In genomic region chr16:16093625-16094332, GRCh38 we compare ENCODE assay signal across 16 cellular contexts.
A peak's percentile ranks its signal among the peaks of the same experiment; 100 is the strongest.
DNase-seq lines count a peak whose midpoint lies in the region; ATAC-seq and TF ChIP-seq lines count a peak whose summit lies in the region.
"Had no signal": no experiment of that assay in that cellular context is flagged by ENCODE, and none has a peak within 500 bp of the region (broad histone marks: within the 10 kb centered on the region; RNA-seq: fewer than 3 reads in every experiment).

No MANE protein-coding gene starts in this region.

- H3K27ac Mint-ChIP-seq in CD4-positive, CD25-positive, alpha-beta regulatory T cell: peak overlapping the region in 2 of 3 donors; percentile 5 to 83
- peak overlapping the region; percentile 95 for H3K27ac Mint-ChIP-seq in WTC11
- H3K27ac Mint-ChIP-seq: activated naive CD8-positive, alpha-beta T cell; CD8-positive, alpha-beta memory T cell had no signal

- intact Hi-C loops in left lung (cut with DNase I): no loop called here
- intact Hi-C loops in sigmoid colon (cut with DNase I): no loop called here

- TF ChIP-seq EP300 in sigmoid colon (IDR thresholded peaks at IDR 0.05): no peak

- CTCF ChIA-PET in WTC11 (lab: Charles Lee): interaction anchor here (0.6 to 1.1 kb wide), 4 partner anchors 48 to 388 kb away, joined by 3 to 8 read pairs (median 4); no protein-coding TSS in a partner anchor

- H3K9me3 ChIP-seq in CD4-positive, CD25-positive, alpha-beta regulatory T cell (ENCODE audit: control insufficient read depth in 2 of 2, low read length in 2 of 2): no peaks in the 10 kb centered on the region
- H3K9me3 ChIP-seq in left lung (no peaks in the 10 kb centered on the region), sigmoid colon (no peaks in the 10 kb centered on the region), Peyer's patch (no peaks in the 10 kb centered on the region)
- H3K9me3 ChIP-seq: breast epithelium had no signal

- 88 to 93% methylated on average over 11 of the region's 11 CpGs for WGBS in sigmoid colon, 2 donors

- POLR2A ChIA-PET in WTC11 (lab: Charles Lee): no interaction called here

- no peak for ATAC-seq in CD4-positive, CD25-positive, alpha-beta regulatory T cell (ENCODE audit: low read depth in 2 of 2)
- ATAC-seq in WTC11 (no peak), left lung (peak; percentile 8), GM21367 (IDR thresholded peaks at IDR 0.05; ENCODE audit: unreplicated experiment) (no peak)

- TF ChIP-seq POLR2A in sigmoid colon (IDR thresholded peaks at IDR 0.05): no peak
- no peak for TF ChIP-seq POLR2A in Peyer's patch (IDR thresholded peaks at IDR 0.05)

- peaks cover 68% of the 10 kb centered on the region for H3K36me3 ChIP-seq in CD4-positive, CD25-positive, alpha-beta regulatory T cell (ENCODE audit: control insufficient read depth, insufficient read depth, low read length)
- H3K36me3 ChIP-seq in left lung (peaks cover 0 to 85% of the 10 kb centered on the region in 2 donors), sigmoid colon (peaks cover 0 to 30% (median 14%) of the 10 kb centered on the region in 4 donors), Peyer's patch (peaks cover 0 to 29% (median 0%) of the 10 kb centered on the region in 3 donors)
- H3K36me3 ChIP-seq: breast epithelium had no signal

- peaks cover 46% of the 10 kb centered on the region for H3K36me3 Mint-ChIP-seq in CD4-positive, CD25-positive, alpha-beta regulatory T cell
- H3K36me3 Mint-ChIP-seq in WTC11: peaks cover 55% of the 10 kb centered on the region

- no peak overlapping the region for H3K27ac ChIP-seq in CD4-positive, CD25-positive, alpha-beta regulatory T cell (ENCODE audit: insufficient read depth, low read length, poor library complexity, severe bottlenecking)
- H3K27ac ChIP-seq in left lung (no peak overlapping the region), sigmoid colon (peak overlapping the region; percentile 81 to 92 (median 86)), Peyer's patch (peak overlapping the region in 1 of 4 donors; percentile 7)

- H3K9me3 Mint-ChIP-seq in CD4-positive, CD25-positive, alpha-beta regulatory T cell: no peaks in the 10 kb centered on the region
- no peaks in the 10 kb centered on the region for H3K9me3 Mint-ChIP-seq in WTC11
- H3K9me3 Mint-ChIP-seq: CD8-positive, alpha-beta memory T cell; naive B cell had no signal

- DNase-seq in CD4-positive, CD25-positive, alpha-beta regulatory T cell: no peak
- no peak for DNase-seq in WTC11 (ENCODE audit: low spot score)
- no peak for DNase-seq in left lung
- no peak for DNase-seq in sigmoid colon
- no peak for DNase-seq in Peyer's patch
- DNase-seq in HK-2 (ENCODE audit: unreplicated experiment): no peak
- DNase-seq in SK-N-DZ (ENCODE audit: low spot score): no peak
- DNase-seq: activated CD4-positive, alpha-beta T cell treated with anti-CD3 and anti-CD28 coated beads, Interleukin-2, amount 50 U/mL, for 1 hour; CD8-positive, alpha-beta memory T cell; naive B cell; NCI-H187 treated with DMSO at 0.1 percent for 48 hours; stimulated activated CD4-positive, alpha-beta T cell treated with anti-CD3 and anti-CD28 coated beads, Interleukin-12 subunit alpha, Interleukin-12 subunit beta, amount 100 ng/mL, for 4 hours; trophoblast cell had no signal

- no peaks in the 10 kb centered on the region for H3K4me1 ChIP-seq in CD4-positive, CD25-positive, alpha-beta regulatory T cell (ENCODE audit: control insufficient read depth, insufficient read depth, low read length, poor library complexity, severe bottlenecking)
- H3K4me1 ChIP-seq in left lung (peaks cover 0 to 2% of the 10 kb centered on the region in 2 donors), sigmoid colon (peaks cover 0 to 81% (median 68%) of the 10 kb centered on the region in 4 donors), Peyer's patch (peaks cover 0 to 22% (median 0%) of the 10 kb centered on the region in 4 donors)
- H3K4me1 ChIP-seq: breast epithelium had no signal

- peaks cover 0 to 7% (median 3%) of the 10 kb centered on the region in 4 donors for H3K4me1 Mint-ChIP-seq in CD4-positive, CD25-positive, alpha-beta regulatory T cell
- peaks cover 5% of the 10 kb centered on the region for H3K4me1 Mint-ChIP-seq in WTC11

- TF ChIP-seq CTCF in WTC11 (IDR thresholded peaks at IDR 0.05): no peak
- no peak for TF ChIP-seq CTCF in left lung (IDR thresholded peaks at IDR 0.05)
- TF ChIP-seq CTCF in sigmoid colon (IDR thresholded peaks at IDR 0.05): no peak
- no peak for TF ChIP-seq CTCF in Peyer's patch (IDR thresholded peaks at IDR 0.05)

- H3K27me3 Mint-ChIP-seq in CD4-positive, CD25-positive, alpha-beta regulatory T cell: no peaks in the 10 kb centered on the region
- H3K27me3 Mint-ChIP-seq in WTC11 (ENCODE audit: low read depth): no peaks in the 10 kb centered on the region
- H3K27me3 Mint-ChIP-seq: activated naive CD8-positive, alpha-beta T cell; CD8-positive, alpha-beta memory T cell; naive B cell had no signal

- no peaks in the 10 kb centered on the region for H3K27me3 ChIP-seq in CD4-positive, CD25-positive, alpha-beta regulatory T cell (ENCODE audit: control insufficient read depth, insufficient read depth, low read length)
- no peaks in the 10 kb centered on the region for H3K27me3 ChIP-seq in left lung
- no peaks in the 10 kb centered on the region for H3K27me3 ChIP-seq in sigmoid colon
- no peaks in the 10 kb centered on the region for H3K27me3 ChIP-seq in Peyer's patch
- H3K27me3 ChIP-seq: breast epithelium had no signal

- no peak overlapping the region for H3K4me3 ChIP-seq in CD4-positive, CD25-positive, alpha-beta regulatory T cell (ENCODE audit: low read depth, low read length)
- H3K4me3 ChIP-seq in left lung (no peak overlapping the region), sigmoid colon (no peak overlapping the region), Peyer's patch (no peak overlapping the region)
- H3K4me3 ChIP-seq: breast epithelium had no signal

- no peak overlapping the region for H3K4me3 Mint-ChIP-seq in CD4-positive, CD25-positive, alpha-beta regulatory T cell
- no peak overlapping the region for H3K4me3 Mint-ChIP-seq in WTC11
- H3K4me3 Mint-ChIP-seq: activated naive CD8-positive, alpha-beta T cell; CD8-positive, alpha-beta memory T cell; naive B cell had no signal

TF ChIP-seq in WTC11, 78 proteins besides CTCF, POLR2A, EP300 and RAD21:
- no peak for TF ChIP-seq RELA (CRISPR knock-in tag; IDR thresholded peaks at IDR 0.05; ENCODE audit: borderline replicate concordance)
- TF ChIP-seq ZMAT4 (CRISPR knock-in tag; IDR thresholded peaks at IDR 0.05): no peak
- no peak for TF ChIP-seq ESRRA (CRISPR knock-in tag; IDR thresholded peaks at IDR 0.05; ENCODE audit: borderline replicate concordance)
TF ChIP-seq in WTC11: peak in this region for 0.

Comparison
In these comparisons a context has a peak if more than half of its experiments do, and no peak if none do; other contexts are left out.
1. H3K27ac ChIP-seq: peak in sigmoid colon (4 of 4); none in CD4-positive, CD25-positive, alpha-beta regulatory T cell (single experiment) and left lung (0 of 2).